In genomic region chr1:165570078-165570477, GRCh38 we compare ENCODE assay signal across 25 cellular contexts. TPM values are rescaled to one million over a fixed set of nuclear protein-coding genes. Genes with fewer than 3 reads are reported as not detected.
"Had no signal": no experiment of that assay in that cellular context is flagged by ENCODE, and none has a peak within 500 bp of the region (broad histone marks: within the 10 kb centered on the region; RNA-seq: fewer than 3 reads in every experiment).

No MANE protein-coding gene starts in this region.

- DNase-seq: activated CD4-positive, alpha-beta T cell treated with anti-CD3 and anti-CD28 coated beads for 36 hours; activated CD4-positive, alpha-beta T cell treated with anti-CD3 and anti-CD28 coated beads, Interleukin-2, amount 10 ng/mL, durations not matched to agents 7 days and 5 days; activated CD4-positive, alpha-beta T cell treated with anti-CD3 and anti-CD28 coated beads, Interleukin-2, amount 50 U/mL, for 48 hours; activated CD8-positive, alpha-beta T cell treated with anti-CD3 and anti-CD28 coated beads, Interleukin-2, amount 10 ng/mL, durations not matched to agents 7 days and 5 days; activated gamma-delta T cell; activated naive CD4-positive, alpha-beta T cell treated with Interleukin-2 at 50 U/mL for 16 hours; activated naive CD8-positive, alpha-beta T cell treated with anti-CD3 and anti-CD28 coated beads, Interleukin-2, amount 10 ng/mL, durations not matched to agents 7 days and 5 days; activated T-cell treated with anti-CD3 and anti-CD28 coated beads, Interleukin-2, amount 50 U/mL, for 24 hours; NCI-H1092 treated with DMSO at 0.1 percent for 48 hours; NCI-H1417; NCI-H146; NCI-H1930; NCI-H2081 treated with DMSO at 0.1 percent for 48 hours; NCI-H226; NCI-H446 treated with DMSO at 0.1 percent for 48 hours; NCI-H526 treated with DMSO at 0.1 percent for 48 hours; Right ventricle myocardium superior had no signal

- ATAC-seq: activated CD4-positive, alpha-beta T cell treated with anti-CD3 and anti-CD28 coated beads for 36 hours; activated CD4-positive, CD25-positive, alpha-beta regulatory T cell treated with anti-CD3 and anti-CD28 coated beads, Interleukin-2, amount 50 U/mL, for 24 hours; activated CD8-positive, alpha-beta T cell treated with anti-CD3 and anti-CD28 coated beads, Interleukin-2, amount 10 ng/mL, durations not matched to agents 7 days and 5 days; WTC11 had no signal

RNA-seq across cellular contexts. Expression of gene LRRC52, which starts 26.3 kb away (rescaled TPM):
- total RNA-seq: activated CD4-positive, alpha-beta T cell treated with anti-CD3 and anti-CD28 coated beads for 36 hours; activated CD4-positive, alpha-beta T cell treated with anti-CD3 and anti-CD28 coated beads, Interleukin-2, amount 10 ng/mL, durations not matched to agents 7 days and 5 days; activated CD8-positive, alpha-beta T cell treated with anti-CD3 and anti-CD28 coated beads, Interleukin-2, amount 10 ng/mL, durations not matched to agents 7 days and 5 days; activated naive CD8-positive, alpha-beta T cell treated with anti-CD3 and anti-CD28 coated beads, Interleukin-2, amount 10 ng/mL, durations not matched to agents 7 days and 5 days; activated T-helper 2 cell treated with anti-CD3 and anti-CD28 coated beads, Interferon-gamma antibody, Interleukin-2, Interleukin-4, amounts not matched to agents 10 μg/mL and 5 μg/mL and 100 μg/mL, durations not matched to agents 14 hours and 24 hours and 36 hours; ascending aorta; chondrocyte; M059J; OCI-LY7; T-helper 1 cell treated with Interleukin-12 subunit alpha and Interleukin-12 subunit beta and Interleukin-4 antibody, amounts not matched to agents 30 ng/mL and 1 ng/mL, for 36 hours; WTC11 had no signal
